Comparison of ENCODE assay signal across 27 cellular contexts in the genomic region with DNA sequence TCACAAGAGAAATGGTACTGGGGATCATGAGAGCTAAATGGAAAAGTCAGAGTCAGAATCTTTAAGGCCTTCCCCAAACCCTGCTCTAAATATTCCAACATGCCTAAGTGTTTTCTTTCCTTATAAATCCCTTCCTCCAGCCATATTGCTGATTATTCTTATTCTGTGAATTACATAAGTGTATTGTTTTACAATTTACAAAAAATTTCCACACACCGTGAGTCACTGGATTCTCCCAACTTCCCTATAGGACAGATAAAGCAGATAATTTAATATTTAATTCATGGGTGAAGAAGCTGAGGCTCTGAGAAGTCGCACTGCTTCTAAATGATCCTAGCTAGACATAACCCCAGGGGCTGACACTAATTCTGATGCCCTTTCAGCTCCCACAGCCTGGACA.
DNase-seq lines count a peak whose midpoint lies in the region; ATAC-seq and TF ChIP-seq lines count a peak whose summit lies in the region.
"Had no signal": no experiment of that assay in that cellular context is flagged by ENCODE, and none has a peak within 500 bp of the region (broad histone marks: within the 10 kb centered on the region; RNA-seq: fewer than 3 reads in every experiment).

No MANE protein-coding gene starts in this region.

- H3K4me3 ChIP-seq in AG10803 (ENCODE audit: low read length): no peak overlapping the region
- H3K4me3 ChIP-seq in adipocyte (ENCODE audit: low read length): peak overlapping the region; percentile 28
- H3K4me3 ChIP-seq in A673 (ENCODE audit: low read depth, low read length, poor library complexity, severe bottlenecking): no peak overlapping the region
- H3K4me3 ChIP-seq in Caco-2 (ENCODE audit: low read depth, low read length): no peak overlapping the region
- H3K4me3 ChIP-seq: cardiac muscle cell, coronary artery, SK-N-MC had no signal

- BruUV-seq in A673 (replicated peaks; lab: Mats Ljungman, UMichigan): no TSS peak
- no TSS peak for BruUV-seq in Caco-2 (replicated peaks; lab: Mats Ljungman, UMichigan)

- H3K27ac Mint-ChIP-seq in Caco-2 (ENCODE audit: unreplicated experiment): no peak overlapping the region
- H3K27ac Mint-ChIP-seq: activated CD8-positive, alpha-beta T cell treated with anti-CD3 and anti-CD28 coated beads, Interleukin-2, amount 10 ng/mL, durations not matched to agents 7 days and 5 days; endodermal cell; H9; WTC11 had no signal

- H3K9me3 ChIP-seq in adipocyte (ENCODE audit: control insufficient read depth, low read length): no peaks in the 10 kb centered on the region
- H3K9me3 ChIP-seq in A673 (ENCODE audit: low read depth, low read length, poor library complexity, severe bottlenecking): no peaks in the 10 kb centered on the region
- no peaks in the 10 kb centered on the region for H3K9me3 ChIP-seq in Caco-2
- H3K9me3 ChIP-seq: neutrophil had no signal

- H3K9ac ChIP-seq in adipocyte (ENCODE audit: low read length): peak overlapping the region; percentile 46

- ATAC-seq in GM21423 (IDR thresholded peaks at IDR 0.05; ENCODE audit: unreplicated experiment) (no peak), HG03442 (IDR thresholded peaks at IDR 0.05; ENCODE audit: unreplicated experiment) (no peak)
- ATAC-seq: activated CD8-positive, alpha-beta T cell treated with anti-CD3 and anti-CD28 coated beads, Interleukin-2, amount 10 ng/mL, durations not matched to agents 7 days and 5 days had no signal

- no peak overlapping the region for H3K4me3 Mint-ChIP-seq in Caco-2 (ENCODE audit: unreplicated experiment)
- H3K4me3 Mint-ChIP-seq: activated CD8-positive, alpha-beta T cell treated with anti-CD3 and anti-CD28 coated beads, Interleukin-2, amount 10 ng/mL, durations not matched to agents 7 days and 5 days; endodermal cell; H9; type B pancreatic cell; WTC11 had no signal

- POLR2A ChIA-PET in A673 (lab: Charles Lee; ENCODE audit: low non-redundant PET): no interaction called here
- POLR2A ChIA-PET in Caco-2 (lab: Charles Lee): no interaction called here

- H3K4me1 Mint-ChIP-seq in Caco-2 (ENCODE audit: low read depth, unreplicated experiment): peaks cover 11% of the 10 kb centered on the region

- no peak for TF ChIP-seq CTCF in AG10803 (conservative IDR thresholded peaks at IDR 0.05; ENCODE audit: low read length)
- no peak for TF ChIP-seq CTCF in A673 (conservative IDR thresholded peaks at IDR 0.05; ENCODE audit: low read depth, low read length)
- no peak for TF ChIP-seq CTCF in Caco-2 (IDR thresholded peaks at IDR 0.05; ENCODE audit: insufficient read depth in 1 of 2, low read depth in 1 of 2, low read length in 1 of 2, severe bottlenecking in 1 of 2, unreplicated experiment in 1 of 2)

- H3K27ac ChIP-seq in A673 (ENCODE audit: low read depth, low read length, poor library complexity, severe bottlenecking): no peak overlapping the region
- H3K27ac ChIP-seq: cardiac muscle cell, coronary artery, neutrophil, RWPE1, SK-N-MC had no signal

- CTCF ChIA-PET in A673 (lab: Charles Lee) (no interaction called here), Caco-2 (lab: Charles Lee) (no interaction called here)

- intact Hi-C loops in A673 (cut with micrococcal nuclease; ENCODE audit: unreplicated experiment) (no loop called here), Caco-2 (cut with micrococcal nuclease; ENCODE audit: unreplicated experiment) (no loop called here)

- H3K9me3 Mint-ChIP-seq in Caco-2 (ENCODE audit: unreplicated experiment): no peaks in the 10 kb centered on the region
- H3K9me3 Mint-ChIP-seq: endodermal cell, H9, type B pancreatic cell had no signal

- H3K4me1 ChIP-seq in adipocyte (ENCODE audit: control insufficient read depth, insufficient read depth, low read length): peaks cover 28% of the 10 kb centered on the region
- no peaks in the 10 kb centered on the region for H3K4me1 ChIP-seq in A673 (ENCODE audit: insufficient read depth, low read length, poor library complexity, severe bottlenecking)
- H3K4me1 ChIP-seq in Caco-2: peaks cover 13% of the 10 kb centered on the region

- DNase-seq in AG10803 (ENCODE audit: low read depth) (peak; percentile 40), CD1c-positive myeloid dendritic cell (ENCODE audit: extremely low spot score) (peak; percentile 42), adipocyte (ENCODE audit: low read depth) (no peak), iris pigment epithelial cell (ENCODE audit: low read depth) (peak; percentile 51), A673 (ENCODE audit: low spot score) (no peak), Caco-2 (no peak)
- DNase-seq: activated CD8-positive, alpha-beta T cell treated with anti-CD3 and anti-CD28 coated beads, Interleukin-2, amount 10 ng/mL, durations not matched to agents 7 days and 5 days; activated naive CD4-positive, alpha-beta T cell treated with Interleukin-2 at 50 U/mL for 16 hours; AML-193; DMS79; endodermal cell; H9; Kasumi-1; NCI-H1694; NCI-H2171; NCI-H524; stimulated activated CD8-positive, alpha-beta memory T cell treated with anti-CD3 and anti-CD28 coated beads, Interleukin-4, amount 100 ng/mL, for 48 hours; T-helper 9 cell had no signal

- H3K27me3 ChIP-seq in adipocyte (replicated peaks; ENCODE audit: control insufficient read depth, insufficient read depth, low read length) (no peaks in the 10 kb centered on the region), A673 (replicated peaks; ENCODE audit: insufficient read depth, low read depth, low read length, poor library complexity) (no peaks in the 10 kb centered on the region), Caco-2 (replicated peaks; ENCODE audit: control insufficient read depth, insufficient read depth, low read length) (no peaks in the 10 kb centered on the region)
- H3K27me3 ChIP-seq: cardiac muscle cell, neutrophil had no signal

- H3K27me3 Mint-ChIP-seq in Caco-2 (ENCODE audit: insufficient read depth, unreplicated experiment): no peaks in the 10 kb centered on the region

- no peaks in the 10 kb centered on the region for H3K36me3 Mint-ChIP-seq in Caco-2 (ENCODE audit: insufficient read depth, unreplicated experiment)
- H3K36me3 Mint-ChIP-seq: type B pancreatic cell, WTC11 had no signal

- H3K36me3 ChIP-seq in adipocyte (ENCODE audit: control insufficient read depth, insufficient read depth, low read length, severe bottlenecking) (no peaks in the 10 kb centered on the region), A673 (ENCODE audit: insufficient read depth, low read length, poor library complexity, severe bottlenecking) (no peaks in the 10 kb centered on the region), Caco-2 (ENCODE audit: control insufficient read depth, insufficient read depth, low read length) (no peaks in the 10 kb centered on the region)
- H3K36me3 ChIP-seq: cardiac muscle cell, neutrophil had no signal

Comparison
In these comparisons a context has a peak if more than half of its experiments do, and no peak if none do; other contexts are left out.
1. DNase-seq: peak in AG10803 (single experiment), CD1c-positive myeloid dendritic cell (single experiment) and iris pigment epithelial cell (single experiment); none in adipocyte (single experiment), A673 (single experiment) and Caco-2 (0 of 2).